2 cellular contexts compared by ENCODE assay signal in the genomic region with DNA sequence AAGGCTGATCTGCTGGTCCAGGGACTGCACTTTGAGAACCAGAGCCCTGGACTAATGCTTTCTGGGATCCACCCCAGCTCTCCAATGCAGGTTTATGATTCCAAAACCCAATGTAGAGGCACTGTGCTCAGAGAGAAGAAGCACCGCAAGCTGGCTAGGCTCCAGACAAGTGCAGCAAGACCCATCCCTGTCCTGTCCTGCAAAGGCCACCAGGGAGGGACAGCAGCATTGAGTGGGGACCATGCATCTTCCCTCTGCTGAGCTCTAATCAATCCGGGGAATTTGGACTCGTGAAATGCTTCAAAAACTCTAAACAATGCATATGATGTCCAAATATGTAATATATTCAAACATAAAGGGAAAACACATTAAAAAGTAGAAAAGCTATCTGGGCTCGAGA.
TF ChIP-seq lines count a peak whose summit lies in the region.

No MANE protein-coding gene starts in this region.

TF ChIP-seq in K562, 482 proteins besides CTCF, POLR2A, EP300 and RAD21 (continues in another document):
- TF ChIP-seq KHSRP (IDR thresholded peaks at IDR 0.05), result no peak
- no peak for TF ChIP-seq ZNF586 (CRISPR knock-in tag; conservative IDR thresholded peaks at IDR 0.05)
- TF ChIP-seq, protein P1, sequence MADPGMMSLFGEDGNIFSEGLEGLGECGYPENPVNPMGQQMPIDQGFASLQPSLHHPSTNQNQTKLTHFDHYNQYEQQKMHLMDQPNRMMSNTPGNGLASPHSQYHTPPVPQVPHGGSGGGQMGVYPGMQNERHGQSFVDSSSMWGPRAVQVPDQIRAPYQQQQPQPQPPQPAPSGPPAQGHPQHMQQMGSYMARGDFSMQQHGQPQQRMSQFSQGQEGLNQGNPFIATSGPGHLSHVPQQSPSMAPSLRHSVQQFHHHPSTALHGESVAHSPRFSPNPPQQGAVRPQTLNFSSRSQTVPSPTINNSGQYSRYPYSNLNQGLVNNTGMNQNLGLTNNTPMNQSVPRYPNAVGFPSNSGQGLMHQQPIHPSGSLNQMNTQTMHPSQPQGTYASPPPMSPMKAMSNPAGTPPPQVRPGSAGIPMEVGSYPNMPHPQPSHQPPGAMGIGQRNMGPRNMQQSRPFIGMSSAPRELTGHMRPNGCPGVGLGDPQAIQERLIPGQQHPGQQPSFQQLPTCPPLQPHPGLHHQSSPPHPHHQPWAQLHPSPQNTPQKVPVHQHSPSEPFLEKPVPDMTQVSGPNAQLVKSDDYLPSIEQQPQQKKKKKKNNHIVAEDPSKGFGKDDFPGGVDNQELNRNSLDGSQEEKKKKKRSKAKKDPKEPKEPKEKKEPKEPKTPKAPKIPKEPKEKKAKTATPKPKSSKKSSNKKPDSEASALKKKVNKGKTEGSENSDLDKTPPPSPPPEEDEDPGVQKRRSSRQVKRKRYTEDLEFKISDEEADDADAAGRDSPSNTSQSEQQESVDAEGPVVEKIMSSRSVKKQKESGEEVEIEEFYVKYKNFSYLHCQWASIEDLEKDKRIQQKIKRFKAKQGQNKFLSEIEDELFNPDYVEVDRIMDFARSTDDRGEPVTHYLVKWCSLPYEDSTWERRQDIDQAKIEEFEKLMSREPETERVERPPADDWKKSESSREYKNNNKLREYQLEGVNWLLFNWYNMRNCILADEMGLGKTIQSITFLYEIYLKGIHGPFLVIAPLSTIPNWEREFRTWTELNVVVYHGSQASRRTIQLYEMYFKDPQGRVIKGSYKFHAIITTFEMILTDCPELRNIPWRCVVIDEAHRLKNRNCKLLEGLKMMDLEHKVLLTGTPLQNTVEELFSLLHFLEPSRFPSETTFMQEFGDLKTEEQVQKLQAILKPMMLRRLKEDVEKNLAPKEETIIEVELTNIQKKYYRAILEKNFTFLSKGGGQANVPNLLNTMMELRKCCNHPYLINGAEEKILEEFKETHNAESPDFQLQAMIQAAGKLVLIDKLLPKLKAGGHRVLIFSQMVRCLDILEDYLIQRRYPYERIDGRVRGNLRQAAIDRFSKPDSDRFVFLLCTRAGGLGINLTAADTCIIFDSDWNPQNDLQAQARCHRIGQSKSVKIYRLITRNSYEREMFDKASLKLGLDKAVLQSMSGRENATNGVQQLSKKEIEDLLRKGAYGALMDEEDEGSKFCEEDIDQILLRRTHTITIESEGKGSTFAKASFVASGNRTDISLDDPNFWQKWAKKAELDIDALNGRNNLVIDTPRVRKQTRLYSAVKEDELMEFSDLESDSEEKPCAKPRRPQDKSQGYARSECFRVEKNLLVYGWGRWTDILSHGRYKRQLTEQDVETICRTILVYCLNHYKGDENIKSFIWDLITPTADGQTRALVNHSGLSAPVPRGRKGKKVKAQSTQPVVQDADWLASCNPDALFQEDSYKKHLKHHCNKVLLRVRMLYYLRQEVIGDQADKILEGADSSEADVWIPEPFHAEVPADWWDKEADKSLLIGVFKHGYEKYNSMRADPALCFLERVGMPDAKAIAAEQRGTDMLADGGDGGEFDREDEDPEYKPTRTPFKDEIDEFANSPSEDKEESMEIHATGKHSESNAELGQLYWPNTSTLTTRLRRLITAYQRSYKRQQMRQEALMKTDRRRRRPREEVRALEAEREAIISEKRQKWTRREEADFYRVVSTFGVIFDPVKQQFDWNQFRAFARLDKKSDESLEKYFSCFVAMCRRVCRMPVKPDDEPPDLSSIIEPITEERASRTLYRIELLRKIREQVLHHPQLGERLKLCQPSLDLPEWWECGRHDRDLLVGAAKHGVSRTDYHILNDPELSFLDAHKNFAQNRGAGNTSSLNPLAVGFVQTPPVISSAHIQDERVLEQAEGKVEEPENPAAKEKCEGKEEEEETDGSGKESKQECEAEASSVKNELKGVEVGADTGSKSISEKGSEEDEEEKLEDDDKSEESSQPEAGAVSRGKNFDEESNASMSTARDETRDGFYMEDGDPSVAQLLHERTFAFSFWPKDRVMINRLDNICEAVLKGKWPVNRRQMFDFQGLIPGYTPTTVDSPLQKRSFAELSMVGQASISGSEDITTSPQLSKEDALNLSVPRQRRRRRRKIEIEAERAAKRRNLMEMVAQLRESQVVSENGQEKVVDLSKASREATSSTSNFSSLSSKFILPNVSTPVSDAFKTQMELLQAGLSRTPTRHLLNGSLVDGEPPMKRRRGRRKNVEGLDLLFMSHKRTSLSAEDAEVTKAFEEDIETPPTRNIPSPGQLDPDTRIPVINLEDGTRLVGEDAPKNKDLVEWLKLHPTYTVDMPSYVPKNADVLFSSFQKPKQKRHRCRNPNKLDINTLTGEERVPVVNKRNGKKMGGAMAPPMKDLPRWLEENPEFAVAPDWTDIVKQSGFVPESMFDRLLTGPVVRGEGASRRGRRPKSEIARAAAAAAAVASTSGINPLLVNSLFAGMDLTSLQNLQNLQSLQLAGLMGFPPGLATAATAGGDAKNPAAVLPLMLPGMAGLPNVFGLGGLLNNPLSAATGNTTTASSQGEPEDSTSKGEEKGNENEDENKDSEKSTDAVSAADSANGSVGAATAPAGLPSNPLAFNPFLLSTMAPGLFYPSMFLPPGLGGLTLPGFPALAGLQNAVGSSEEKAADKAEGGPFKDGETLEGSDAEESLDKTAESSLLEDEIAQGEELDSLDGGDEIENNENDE (IDR thresholded peaks at IDR 0.05; ENCODE audit: low read depth, low read length), result no peak
- TF ChIP-seq SOX6 (IDR thresholded peaks at IDR 0.05), result no peak
- no peak for TF ChIP-seq MCM7 (IDR thresholded peaks at IDR 0.05)
- TF ChIP-seq KLF1 (tag; IDR thresholded peaks at IDR 0.05), result no peak
- no peak for TF ChIP-seq DACH1 (IDR thresholded peaks at IDR 0.05; ENCODE audit: partially characterized antibody)
- no peak for TF ChIP-seq MEIS2 (IDR thresholded peaks at IDR 0.05; ENCODE audit: partially characterized antibody)
- no peak for TF ChIP-seq HNRNPL (IDR thresholded peaks at IDR 0.05; ENCODE audit: low read depth, low read length)
- TF ChIP-seq ZBTB43 (CRISPR knock-in tag; IDR thresholded peaks at IDR 0.05), result no peak
- no peak for TF ChIP-seq NR4A1 (CRISPR knock-in tag; IDR thresholded peaks at IDR 0.05)
- no peak for TF ChIP-seq NR4A1 (tag; IDR thresholded peaks at IDR 0.05)
- TF ChIP-seq BCL6 (CRISPR knock-in tag; IDR thresholded peaks at IDR 0.05), result no peak
- TF ChIP-seq, protein P2, sequence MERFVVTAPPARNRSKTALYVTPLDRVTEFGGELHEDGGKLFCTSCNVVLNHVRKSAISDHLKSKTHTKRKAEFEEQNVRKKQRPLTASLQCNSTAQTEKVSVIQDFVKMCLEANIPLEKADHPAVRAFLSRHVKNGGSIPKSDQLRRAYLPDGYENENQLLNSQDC (CRISPR knock-in tag; IDR thresholded peaks at IDR 0.05), result no peak

TF ChIP-seq in HepG2, 621 proteins besides CTCF, POLR2A, EP300 and RAD21:
- TF ChIP-seq, protein P3, sequence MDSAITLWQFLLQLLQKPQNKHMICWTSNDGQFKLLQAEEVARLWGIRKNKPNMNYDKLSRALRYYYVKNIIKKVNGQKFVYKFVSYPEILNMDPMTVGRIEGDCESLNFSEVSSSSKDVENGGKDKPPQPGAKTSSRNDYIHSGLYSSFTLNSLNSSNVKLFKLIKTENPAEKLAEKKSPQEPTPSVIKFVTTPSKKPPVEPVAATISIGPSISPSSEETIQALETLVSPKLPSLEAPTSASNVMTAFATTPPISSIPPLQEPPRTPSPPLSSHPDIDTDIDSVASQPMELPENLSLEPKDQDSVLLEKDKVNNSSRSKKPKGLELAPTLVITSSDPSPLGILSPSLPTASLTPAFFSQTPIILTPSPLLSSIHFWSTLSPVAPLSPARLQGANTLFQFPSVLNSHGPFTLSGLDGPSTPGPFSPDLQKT (CRISPR knock-in tag; IDR thresholded peaks at IDR 0.05; ENCODE audit: borderline replicate concordance), result no peak
- TF ChIP-seq SMAD3 (CRISPR knock-in tag; IDR thresholded peaks at IDR 0.05) (no peak), DRAP1 (CRISPR knock-in tag; IDR thresholded peaks at IDR 0.05) (no peak), HNRNPL (IDR thresholded peaks at IDR 0.05; ENCODE audit: low read depth, low read length) (no peak), ZNF337 (CRISPR knock-in tag; IDR thresholded peaks at IDR 0.05; ENCODE audit: borderline replicate concordance, low read depth) (no peak), SMAD9 (CRISPR knock-in tag; IDR thresholded peaks at IDR 0.05) (no peak), NFIC (IDR thresholded peaks at IDR 0.05; ENCODE audit: low read length) (no peak), KAT2B (IDR thresholded peaks at IDR 0.05; ENCODE audit: borderline replicate concordance, low read depth, low read length) (no peak), SMC3 (IDR thresholded peaks at IDR 0.05; ENCODE audit: low read length) (no peak), POLR2G (IDR thresholded peaks at IDR 0.05; ENCODE audit: low read depth, low read length) (no peak), ZNF629 (CRISPR knock-in tag; conservative IDR thresholded peaks at IDR 0.05) (no peak), CREM (IDR thresholded peaks at IDR 0.05) (no peak), CREM (CRISPR knock-in tag; IDR thresholded peaks at IDR 0.05) (no peak), LCORL (IDR thresholded peaks at IDR 0.05) (no peak), LCORL (CRISPR knock-in tag; IDR thresholded peaks at IDR 0.05) (no peak), ARHGAP35 (CRISPR knock-in tag; IDR thresholded peaks at IDR 0.05; ENCODE audit: borderline replicate concordance) (no peak), HIVEP1 (CRISPR knock-in tag; IDR thresholded peaks at IDR 0.05) (no peak), ZNF234 (CRISPR knock-in tag; conservative IDR thresholded peaks at IDR 0.05) (no peak), XBP1 (CRISPR knock-in tag; IDR thresholded peaks at IDR 0.05) (no peak)
- TF ChIP-seq, protein P4, sequence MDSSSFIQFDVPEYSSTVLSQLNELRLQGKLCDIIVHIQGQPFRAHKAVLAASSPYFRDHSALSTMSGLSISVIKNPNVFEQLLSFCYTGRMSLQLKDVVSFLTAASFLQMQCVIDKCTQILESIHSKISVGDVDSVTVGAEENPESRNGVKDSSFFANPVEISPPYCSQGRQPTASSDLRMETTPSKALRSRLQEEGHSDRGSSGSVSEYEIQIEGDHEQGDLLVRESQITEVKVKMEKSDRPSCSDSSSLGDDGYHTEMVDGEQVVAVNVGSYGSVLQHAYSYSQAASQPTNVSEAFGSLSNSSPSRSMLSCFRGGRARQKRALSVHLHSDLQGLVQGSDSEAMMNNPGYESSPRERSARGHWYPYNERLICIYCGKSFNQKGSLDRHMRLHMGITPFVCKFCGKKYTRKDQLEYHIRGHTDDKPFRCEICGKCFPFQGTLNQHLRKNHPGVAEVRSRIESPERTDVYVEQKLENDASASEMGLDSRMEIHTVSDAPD (CRISPR knock-in tag; IDR thresholded peaks at IDR 0.05), result no peak
